30 cellular contexts compared by ENCODE assay signal in genomic region chr10:125212150-125212809, GRCh38. TPM values are rescaled to one million over a fixed set of nuclear protein-coding genes. Genes with fewer than 3 reads are reported as not detected.
DNase-seq lines count a peak whose midpoint lies in the region; ATAC-seq and TF ChIP-seq lines count a peak whose summit lies in the region.
"Had no signal": no experiment of that assay in that cellular context is flagged by ENCODE, and none has a peak within 500 bp of the region (broad histone marks: within the 10 kb centered on the region; RNA-seq: fewer than 3 reads in every experiment).

No MANE protein-coding gene starts in this region.

- no peak overlapping the region for H2AFZ ChIP-seq in neural cell (ENCODE audit: low read depth, low read length)

- intact Hi-C loops in CD4-positive, alpha-beta T cell (cut with DNase I, micrococcal nuclease) = no loop called here

- DNase-seq in neural crest cell (ENCODE audit: low read depth, low spot score) (no peak), amygdala (lab: John Stamatoyannopoulos, UW) (no peak)
- DNase-seq in CD4-positive, alpha-beta T cell = no peak
- DNase-seq: 8988T; ACHN; AML-193; BE2C; C1 segment of cervical spinal cord; Caco-2; Calu3; CD4-positive, alpha-beta memory T cell; CD4-positive, CD25-positive, alpha-beta regulatory T cell; CD8-positive, alpha-beta memory T cell; CD8-positive, alpha-beta T cell; COR-L47; DMS 273 treated with DMSO at 0.1 percent for 48 hours; DMS153; DMS53; DMS79; DMS79 treated with DMSO at 0.1 percent for 48 hours; DND-41; EL had no signal

- no peaks in the 10 kb centered on the region for H3K79me2 ChIP-seq in neural cell (replicated peaks; ENCODE audit: insufficient read depth, low read length)

- no peak for TF ChIP-seq RAD21 in neural cell (conservative IDR thresholded peaks at IDR 0.05)

- no peaks in the 10 kb centered on the region for H3K36me3 Mint-ChIP-seq in neural crest cell (ENCODE audit: low read depth)
- H3K36me3 Mint-ChIP-seq in CD4-positive, alpha-beta T cell (ENCODE audit: low read depth) = no peaks in the 10 kb centered on the region
- H3K36me3 Mint-ChIP-seq: CD14-positive monocyte; CD4-positive, alpha-beta memory T cell; CD4-positive, CD25-positive, alpha-beta regulatory T cell; CD8-positive, alpha-beta memory T cell; CD8-positive, alpha-beta T cell had no signal

- H3K27ac Mint-ChIP-seq in neural crest cell (ENCODE audit: unreplicated experiment) = peak overlapping the region; percentile 35
- H3K27ac Mint-ChIP-seq in CD4-positive, alpha-beta T cell = no peak overlapping the region
- H3K27ac Mint-ChIP-seq: B cell; CD14-positive monocyte; CD4-positive, alpha-beta memory T cell; CD4-positive, CD25-positive, alpha-beta regulatory T cell; CD8-positive, alpha-beta memory T cell; CD8-positive, alpha-beta T cell had no signal

- TF ChIP-seq CTCF in neural cell (IDR thresholded peaks at IDR 0.05; ENCODE audit: poor library complexity, severe bottlenecking) (peak; percentile 48), neural crest cell (conservative IDR thresholded peaks at IDR 0.05) (no peak)
- no peak for TF ChIP-seq CTCF in CD4-positive, alpha-beta T cell (IDR thresholded peaks at IDR 0.05)

- no peaks in the 10 kb centered on the region for H3K9me3 Mint-ChIP-seq in neural crest cell
- no peaks in the 10 kb centered on the region for H3K9me3 Mint-ChIP-seq in CD4-positive, alpha-beta T cell
- H3K9me3 Mint-ChIP-seq: CD8-positive, alpha-beta T cell had no signal

- H3K4me3 Mint-ChIP-seq in neural crest cell = no peak overlapping the region
- no peak overlapping the region for H3K4me3 Mint-ChIP-seq in CD4-positive, alpha-beta T cell
- H3K4me3 Mint-ChIP-seq: B cell; CD14-positive monocyte; CD4-positive, alpha-beta memory T cell; CD4-positive, CD25-positive, alpha-beta regulatory T cell; CD8-positive, alpha-beta memory T cell; CD8-positive, alpha-beta T cell had no signal

- peak; percentile 93 for TF ChIP-seq EP300 in neural cell (conservative IDR thresholded peaks at IDR 0.05; ENCODE audit: poor library complexity, severe bottlenecking)

- peak overlapping the region; percentile 40 for H3K4me3 ChIP-seq in neural cell (ENCODE audit: low read length)
- H3K4me3 ChIP-seq: A549; BLaER1; BLaER1 treated with 17β-estradiol and CSF1 and Interleukin-3, amounts not matched to agents 10 nM and 100 nM had no signal

- peak overlapping the region; percentile 71 for H3K27ac ChIP-seq in neural cell (ENCODE audit: low read length)
- H3K27ac ChIP-seq in CD4-positive, alpha-beta T cell (ENCODE audit: low read depth, low read length) = no peak overlapping the region
- H3K27ac ChIP-seq: 22Rv1; A549; BLaER1; BLaER1 treated with 17β-estradiol and CSF1 and Interleukin-3, amounts not matched to agents 10 nM and 100 nM; C4-2B had no signal

- H3K4me1 Mint-ChIP-seq in neural crest cell = peaks cover 45% of the 10 kb centered on the region
- no peaks in the 10 kb centered on the region for H3K4me1 Mint-ChIP-seq in CD4-positive, alpha-beta T cell (ENCODE audit: low read depth)
- H3K4me1 Mint-ChIP-seq: B cell; CD14-positive monocyte; CD4-positive, alpha-beta memory T cell; CD4-positive, CD25-positive, alpha-beta regulatory T cell; CD8-positive, alpha-beta memory T cell had no signal

- H3K27me3 ChIP-seq in neural cell (ENCODE audit: insufficient read depth, low read depth, low read length) = no peaks in the 10 kb centered on the region
- H3K27me3 ChIP-seq in CD4-positive, alpha-beta T cell (ENCODE audit: control insufficient read depth, insufficient read depth, low read length) = no peaks in the 10 kb centered on the region
- H3K27me3 ChIP-seq: BE2C; BLaER1; BLaER1 treated with 17β-estradiol and CSF1 and Interleukin-3, amounts not matched to agents 10 nM and 100 nM had no signal

- H3K9ac ChIP-seq in neural cell (ENCODE audit: low read length) = peak overlapping the region; percentile 10
- H3K9ac ChIP-seq: BLaER1; BLaER1 treated with 17β-estradiol and CSF1 and Interleukin-3, amounts not matched to agents 10 nM and 100 nM had no signal

- POLR2A ChIA-PET in CD4-positive, alpha-beta T cell (lab: Charles Lee) = no interaction called here

- CTCF ChIA-PET in CD4-positive, alpha-beta T cell (lab: Charles Lee) = no interaction called here

- no peak for ATAC-seq in CD4-positive, alpha-beta T cell (ENCODE audit: poor library complexity)
- ATAC-seq: A549; CD8-positive, alpha-beta T cell had no signal

- no peaks in the 10 kb centered on the region for H3K27me3 Mint-ChIP-seq in neural crest cell (ENCODE audit: low read depth)
- no peaks in the 10 kb centered on the region for H3K27me3 Mint-ChIP-seq in CD4-positive, alpha-beta T cell

- H3K9me3 ChIP-seq in neural cell (ENCODE audit: low read length) = no peaks in the 10 kb centered on the region
- no peaks in the 10 kb centered on the region for H3K9me3 ChIP-seq in CD4-positive, alpha-beta T cell (ENCODE audit: control insufficient read depth, low read length)
- H3K9me3 ChIP-seq: A549, BE2C, BLaER1, Caco-2 had no signal

- H3F3A ChIP-seq in neural cell (ENCODE audit: insufficient read depth, low read length, poor library complexity, severe bottlenecking) = no peaks in the 10 kb centered on the region

- H3K36me3 ChIP-seq in neural cell (ENCODE audit: insufficient read depth, low read length) = no peaks in the 10 kb centered on the region
- H3K36me3 ChIP-seq: BE2C; BLaER1; BLaER1 treated with 17β-estradiol and CSF1 and Interleukin-3, amounts not matched to agents 10 nM and 100 nM had no signal

- no peaks in the 10 kb centered on the region for H3K9me2 ChIP-seq in neural cell (ENCODE audit: insufficient read depth, low read length)

- H3K4me2 ChIP-seq in neural cell (ENCODE audit: low read length) = peak overlapping the region; percentile 32
- H3K4me2 ChIP-seq: A549; BLaER1; BLaER1 treated with 17β-estradiol and CSF1 and Interleukin-3, amounts not matched to agents 10 nM and 100 nM had no signal

- H4K20me1 ChIP-seq in neural cell (ENCODE audit: insufficient read depth) = no peaks in the 10 kb centered on the region
- H4K20me1 ChIP-seq: BLaER1; BLaER1 treated with 17β-estradiol and CSF1 and Interleukin-3, amounts not matched to agents 10 nM and 100 nM had no signal

TF ChIP-seq in neural cell, 6 proteins besides CTCF, POLR2A, EP300 and RAD21:
- TF ChIP-seq TAF1 (IDR thresholded peaks at IDR 0.05; ENCODE audit: low read depth) = no peak
- peak; percentile 58 for TF ChIP-seq POLR2AphosphoS5 (IDR thresholded peaks at IDR 0.05)
- TF ChIP-seq, protein P1, sequence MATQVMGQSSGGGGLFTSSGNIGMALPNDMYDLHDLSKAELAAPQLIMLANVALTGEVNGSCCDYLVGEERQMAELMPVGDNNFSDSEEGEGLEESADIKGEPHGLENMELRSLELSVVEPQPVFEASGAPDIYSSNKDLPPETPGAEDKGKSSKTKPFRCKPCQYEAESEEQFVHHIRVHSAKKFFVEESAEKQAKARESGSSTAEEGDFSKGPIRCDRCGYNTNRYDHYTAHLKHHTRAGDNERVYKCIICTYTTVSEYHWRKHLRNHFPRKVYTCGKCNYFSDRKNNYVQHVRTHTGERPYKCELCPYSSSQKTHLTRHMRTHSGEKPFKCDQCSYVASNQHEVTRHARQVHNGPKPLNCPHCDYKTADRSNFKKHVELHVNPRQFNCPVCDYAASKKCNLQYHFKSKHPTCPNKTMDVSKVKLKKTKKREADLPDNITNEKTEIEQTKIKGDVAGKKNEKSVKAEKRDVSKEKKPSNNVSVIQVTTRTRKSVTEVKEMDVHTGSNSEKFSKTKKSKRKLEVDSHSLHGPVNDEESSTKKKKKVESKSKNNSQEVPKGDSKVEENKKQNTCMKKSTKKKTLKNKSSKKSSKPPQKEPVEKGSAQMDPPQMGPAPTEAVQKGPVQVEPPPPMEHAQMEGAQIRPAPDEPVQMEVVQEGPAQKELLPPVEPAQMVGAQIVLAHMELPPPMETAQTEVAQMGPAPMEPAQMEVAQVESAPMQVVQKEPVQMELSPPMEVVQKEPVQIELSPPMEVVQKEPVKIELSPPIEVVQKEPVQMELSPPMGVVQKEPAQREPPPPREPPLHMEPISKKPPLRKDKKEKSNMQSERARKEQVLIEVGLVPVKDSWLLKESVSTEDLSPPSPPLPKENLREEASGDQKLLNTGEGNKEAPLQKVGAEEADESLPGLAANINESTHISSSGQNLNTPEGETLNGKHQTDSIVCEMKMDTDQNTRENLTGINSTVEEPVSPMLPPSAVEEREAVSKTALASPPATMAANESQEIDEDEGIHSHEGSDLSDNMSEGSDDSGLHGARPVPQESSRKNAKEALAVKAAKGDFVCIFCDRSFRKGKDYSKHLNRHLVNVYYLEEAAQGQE (IDR thresholded peaks at IDR 0.05; ENCODE audit: borderline replicate concordance) = peak; percentile 98
- TF ChIP-seq EZH2 (IDR thresholded peaks at IDR 0.05; ENCODE audit: borderline replicate concordance, insufficient read depth, low read length, poor library complexity, severe bottlenecking) = no peak
- peak; percentile 57 for TF ChIP-seq SMC3 (conservative IDR thresholded peaks at IDR 0.05; ENCODE audit: poor library complexity)
- TF ChIP-seq MXI1 (conservative IDR thresholded peaks at IDR 0.05; ENCODE audit: poor library complexity, severe bottlenecking) = no peak

RNA-seq across cellular contexts. Expression of gene CTBP2, which starts 51.9 kb away (rescaled TPM):
- 59.5 and 67.6 TPM in 2 replicates for polyA plus RNA-seq in neural cell
- polyA minus RNA-seq in neural cell = 48.2 and 59.2 TPM in 2 replicates
- 127 TPM in 2 replicates for total RNA-seq in neural crest cell
- total RNA-seq in CD4-positive, alpha-beta T cell = under 1 TPM in 1 of 2 experiments, not detected in 1; 0.17 TPM

Comparison
In these comparisons a context has a peak if more than half of its experiments do, and no peak if none do; other contexts are left out.
1. RNA of gene CTBP2, which starts 51.9 kb away (total RNA-seq): 127 TPM in neural crest cell; 0.17 TPM in CD4-positive, alpha-beta T cell; every median in the first group is over 100 times any median in the second.